In the genomic region with DNA sequence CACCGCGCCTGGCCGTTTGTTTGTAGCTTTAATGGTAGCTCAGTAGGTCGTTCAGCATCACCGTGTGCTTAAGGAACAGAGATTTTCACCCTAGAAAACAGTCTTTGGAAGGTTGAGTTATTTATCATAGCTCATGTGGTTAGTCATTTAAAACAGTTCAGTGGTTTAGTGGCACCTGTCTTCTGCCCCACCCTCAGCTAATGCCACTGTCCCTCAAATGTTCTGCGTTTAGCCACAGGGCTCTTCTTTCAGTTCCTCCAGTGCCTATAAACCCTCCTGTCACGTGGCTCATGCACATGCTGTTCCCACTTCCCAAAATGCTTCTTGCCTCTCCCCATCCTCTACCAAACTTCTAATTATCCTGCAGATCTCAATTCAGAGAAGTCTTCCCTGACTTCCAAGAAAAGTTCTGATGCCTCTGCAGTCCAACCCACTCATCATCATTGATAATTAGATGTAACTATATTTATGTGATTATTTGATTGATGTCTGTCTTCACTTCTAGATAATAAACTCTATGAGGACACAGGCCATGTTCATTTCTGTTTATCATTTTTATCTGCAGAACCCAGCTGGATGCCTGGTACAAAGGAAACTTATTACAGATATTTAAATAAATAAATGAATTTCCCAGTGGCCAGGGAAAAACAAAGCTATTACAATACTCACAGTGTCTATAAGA, we compare ENCODE assay signal across 8 cellular contexts. TPM values are rescaled to one million over a fixed set of nuclear protein-coding genes. Genes with fewer than 3 reads are reported as not detected.
DNase-seq lines count a peak whose midpoint lies in the region; ATAC-seq and TF ChIP-seq lines count a peak whose summit lies in the region.

No MANE protein-coding gene starts in this region.

- ATAC-seq in GM19397 (IDR thresholded peaks at IDR 0.05; ENCODE audit: unreplicated experiment) (peak; percentile 77), HG03159 (IDR thresholded peaks at IDR 0.05; ENCODE audit: unreplicated experiment) (peak; percentile 80)
- peak; percentile 29 for ATAC-seq in activated CD8-positive, alpha-beta T cell treated with anti-CD3 and anti-CD28 coated beads, Interleukin-2, amount 10 ng/mL, durations not matched to agents 7 days and 5 days

- no peaks in the 10 kb centered on the region for H3K9me3 Mint-ChIP-seq in activated CD8-positive, alpha-beta T cell treated with anti-CD3 and anti-CD28 coated beads, Interleukin-2, amount 10 ng/mL, durations not matched to agents 7 days and 5 days (ENCODE audit: insufficient read depth)

- peak overlapping the region; percentile 98 for H3K27ac ChIP-seq in DOHH2 (ENCODE audit: low read depth, low read length)

- no peak overlapping the region for H3K4me3 Mint-ChIP-seq in activated CD8-positive, alpha-beta T cell treated with anti-CD3 and anti-CD28 coated beads, Interleukin-2, amount 10 ng/mL, durations not matched to agents 7 days and 5 days

- H3K4me2 ChIP-seq in DOHH2 (ENCODE audit: low read length) = peak overlapping the region; percentile 86

- H3K27ac Mint-ChIP-seq in activated CD8-positive, alpha-beta T cell treated with anti-CD3 and anti-CD28 coated beads, Interleukin-2, amount 10 ng/mL, durations not matched to agents 7 days and 5 days = peak overlapping the region; percentile 69

- no peaks in the 10 kb centered on the region for H3K27me3 Mint-ChIP-seq in activated CD8-positive, alpha-beta T cell treated with anti-CD3 and anti-CD28 coated beads, Interleukin-2, amount 10 ng/mL, durations not matched to agents 7 days and 5 days (ENCODE audit: low read depth)

- no peaks in the 10 kb centered on the region for H3K36me3 ChIP-seq in DOHH2 (ENCODE audit: control insufficient read depth, low read length)

- CTCF ChIA-PET in activated CD8-positive, alpha-beta T cell treated with anti-CD3 and anti-CD28 coated beads, Interleukin-2, amount 10 ng/mL, durations not matched to agents 7 days and 5 days (lab: Charles Lee) = interaction anchor here (0.6 to 21.8 kb wide), 6 partner anchors 9 to 116 kb away, joined by 3 to 623 read pairs (median 8); partner anchors contain the start of gene DIPK1A

- TF ChIP-seq CTCF in DOHH2 (IDR thresholded peaks at IDR 0.05; ENCODE audit: low read depth, low read length, poor library complexity, severe bottlenecking) = no peak

- no peaks in the 10 kb centered on the region for H3K36me3 Mint-ChIP-seq in activated CD8-positive, alpha-beta T cell treated with anti-CD3 and anti-CD28 coated beads, Interleukin-2, amount 10 ng/mL, durations not matched to agents 7 days and 5 days (ENCODE audit: low read depth)

- H3K9me2 ChIP-seq in DOHH2 (replicated peaks; ENCODE audit: control insufficient read depth, low read length) = no peaks in the 10 kb centered on the region

- H3K79me2 ChIP-seq in DOHH2 (ENCODE audit: control insufficient read depth, low read length) = peaks cover 30% of the 10 kb centered on the region

- H4K20me1 ChIP-seq in DOHH2 (ENCODE audit: control insufficient read depth, insufficient read depth, low read depth, low read length) = no peaks in the 10 kb centered on the region

- H3K9me3 ChIP-seq in DOHH2 (ENCODE audit: control insufficient read depth, insufficient read depth, low read length) = no peaks in the 10 kb centered on the region

- peaks cover 96% of the 10 kb centered on the region for H3K4me1 ChIP-seq in DOHH2 (ENCODE audit: control insufficient read depth, low read length)

- H3K27me3 ChIP-seq in DOHH2 (ENCODE audit: control insufficient read depth, low read length) = no peaks in the 10 kb centered on the region

- DNase-seq in activated CD8-positive, alpha-beta T cell treated with anti-CD3 and anti-CD28 coated beads, Interleukin-2, amount 10 ng/mL, durations not matched to agents 7 days and 5 days = peak; percentile 41
- no peak for DNase-seq in occipital lobe (lab: John Stamatoyannopoulos, UW)
- DNase-seq in activated gamma-delta T cell treated with Interleukin-2 at 50 U/mL for 16 hours = no peak
- DNase-seq in SHP77 treated with DMSO at 0.1 percent for 48 hours (lab: John Stamatoyannopoulos, UW) = no peak
- no peak for DNase-seq in NCI-H128 (lab: John Stamatoyannopoulos, UW; ENCODE audit: unreplicated experiment)

- peaks cover 55% of the 10 kb centered on the region for H3F3A ChIP-seq in DOHH2 (ENCODE audit: control insufficient read depth, insufficient read depth)

- peak overlapping the region; percentile 66 for H3K4me3 ChIP-seq in DOHH2 (ENCODE audit: low read length)

- H3K4me1 Mint-ChIP-seq in activated CD8-positive, alpha-beta T cell treated with anti-CD3 and anti-CD28 coated beads, Interleukin-2, amount 10 ng/mL, durations not matched to agents 7 days and 5 days (ENCODE audit: low read depth) = peaks cover 74% of the 10 kb centered on the region

- POLR2A ChIA-PET in activated CD8-positive, alpha-beta T cell treated with anti-CD3 and anti-CD28 coated beads, Interleukin-2, amount 10 ng/mL, durations not matched to agents 7 days and 5 days (lab: Charles Lee) = interaction anchor here (1.1 to 5.1 kb wide), 2 partner anchors 14 to 15 kb away, joined by 3 to 49 read pairs; partner anchors contain the start of gene DIPK1A

RNA-seq across cellular contexts. Expression of gene DIPK1A, which starts 14.4 kb away (rescaled TPM):
- total RNA-seq in activated CD8-positive, alpha-beta T cell treated with anti-CD3 and anti-CD28 coated beads, Interleukin-2, amount 10 ng/mL, durations not matched to agents 7 days and 5 days = 10 to 100 TPM; 13.1 to 14.4 TPM
- 26.5 TPM for total RNA-seq in occipital lobe

Comparison
In these comparisons a context has a peak if more than half of its experiments do, and no peak if none do; other contexts are left out.
1. ATAC-seq: peak in every context shown above with its lines; median percentile 80 in HG03159; 77 in GM19397; 29 in activated CD8-positive, alpha-beta T cell treated with anti-CD3 and anti-CD28 coated beads, Interleukin-2, amount 10 ng/mL, durations not matched to agents 7 days and 5 days.